ENCODE assay signal across 14 cellular contexts in the genomic region with DNA sequence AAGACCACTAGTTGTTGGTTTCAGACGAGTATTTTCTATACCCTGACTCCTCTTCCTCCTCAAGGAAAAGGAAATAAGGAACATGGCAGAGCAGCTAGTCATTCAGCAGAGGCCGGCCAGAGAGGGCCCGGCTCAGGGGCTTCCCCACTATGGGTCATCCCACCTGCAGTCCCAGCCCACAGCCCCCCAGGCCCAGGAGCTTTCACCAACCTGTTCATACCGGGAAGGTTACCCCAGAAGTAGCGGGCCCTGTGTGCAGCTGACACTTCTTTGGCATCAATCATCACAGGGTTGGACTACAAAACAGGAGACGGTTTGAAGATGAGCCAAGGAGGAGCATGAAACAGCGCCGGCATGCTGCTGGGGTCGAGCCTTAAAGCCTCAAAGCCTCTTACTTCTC.
DNase-seq lines count a peak whose midpoint lies in the region; ATAC-seq and TF ChIP-seq lines count a peak whose summit lies in the region.
"Had no signal": no experiment of that assay in that cellular context is flagged by ENCODE, and none has a peak within 500 bp of the region (broad histone marks: within the 10 kb centered on the region; RNA-seq: fewer than 3 reads in every experiment).

No MANE protein-coding gene starts in this region.

- ATAC-seq in CD8-positive, alpha-beta T cell, result no peak
- ATAC-seq in naive thymus-derived CD8-positive, alpha-beta T cell, result no peak
- no peak for ATAC-seq in HG03025 (IDR thresholded peaks at IDR 0.05; ENCODE audit: low FRiP score, unreplicated experiment)

- peaks cover 92% of the 10 kb centered on the region for H3K36me3 ChIP-seq in CD8-positive, alpha-beta T cell (ENCODE audit: insufficient read depth, low read length)

- CTCF ChIA-PET in CD8-positive, alpha-beta T cell (lab: Charles Lee), result no interaction called here

- H3K9me3 ChIP-seq in CD8-positive, alpha-beta T cell (ENCODE audit: low read length), result no peaks in the 10 kb centered on the region
- H3K9me3 ChIP-seq: BLaER1 treated with 17β-estradiol and CSF1 and Interleukin-3, amounts not matched to agents 10 nM and 100 nM had no signal

- DNase-seq in activated T-cell treated with anti-CD3 and anti-CD28 coated beads, Interleukin-2, amount 50 U/mL, for 24 hours, result no peak
- DNase-seq in activated T-cell treated with anti-CD3 and anti-CD28 coated beads, Interleukin-2, amount 50 U/mL, for 1 hour, result no peak
- DNase-seq in CD8-positive, alpha-beta T cell, result no peak
- DNase-seq in glutamatergic neuron (no peak), GM13976 (ENCODE audit: low spot score) (no peak)
- no peak for DNase-seq in naive thymus-derived CD8-positive, alpha-beta T cell
- DNase-seq: CD4-positive, CD25-positive, alpha-beta regulatory T cell; DMS79 treated with DMSO at 0.1 percent for 48 hours; GF-D8; H9 had no signal

- H3K36me3 Mint-ChIP-seq in activated T-cell treated with anti-CD3 and anti-CD28 coated beads, Interleukin-2, amount 50 U/mL, for 24 hours (ENCODE audit: low read depth), result peaks cover 100% of the 10 kb centered on the region
- H3K36me3 Mint-ChIP-seq in CD8-positive, alpha-beta T cell, result peaks cover 87% of the 10 kb centered on the region
- H3K36me3 Mint-ChIP-seq in glutamatergic neuron (ENCODE audit: unreplicated experiment), result peaks cover 25% of the 10 kb centered on the region
- peaks cover 0 to 97% (median 18%) of the 10 kb centered on the region in 3 donors for H3K36me3 Mint-ChIP-seq in naive thymus-derived CD8-positive, alpha-beta T cell

- H3K9me3 Mint-ChIP-seq in activated T-cell treated with anti-CD3 and anti-CD28 coated beads, Interleukin-2, amount 50 U/mL, for 24 hours, result no peaks in the 10 kb centered on the region
- H3K9me3 Mint-ChIP-seq in CD8-positive, alpha-beta T cell, result no peaks in the 10 kb centered on the region
- peaks cover 3% of the 10 kb centered on the region for H3K9me3 Mint-ChIP-seq in glutamatergic neuron (ENCODE audit: unreplicated experiment)
- no peaks in the 10 kb centered on the region for H3K9me3 Mint-ChIP-seq in naive thymus-derived CD8-positive, alpha-beta T cell
- H3K9me3 Mint-ChIP-seq: H9 had no signal

- no peaks in the 10 kb centered on the region for H3K27me3 ChIP-seq in CD8-positive, alpha-beta T cell (ENCODE audit: insufficient read depth, low read length)
- H3K27me3 ChIP-seq: BLaER1 treated with 17β-estradiol and CSF1 and Interleukin-3, amounts not matched to agents 10 nM and 100 nM had no signal

- H3K4me3 ChIP-seq in CD8-positive, alpha-beta T cell (ENCODE audit: low read depth, low read length), result no peak overlapping the region
- H3K4me3 ChIP-seq: BLaER1 treated with 17β-estradiol and CSF1 and Interleukin-3, amounts not matched to agents 10 nM and 100 nM had no signal

- POLR2A ChIA-PET in CD8-positive, alpha-beta T cell (lab: Charles Lee), result interaction anchor here (1.3 to 1.7 kb wide), 2 partner anchors 10 to 13 kb away, joined by 3 to 8 read pairs; no protein-coding TSS in a partner anchor
- POLR2A ChIA-PET in naive thymus-derived CD8-positive, alpha-beta T cell (lab: Charles Lee), result interaction anchor here (1.3 to 1.5 kb wide), 2 partner anchors 35 to 37 kb away, joined by 4 read pairs; no protein-coding TSS in a partner anchor

- H3K4me3 Mint-ChIP-seq in activated T-cell treated with anti-CD3 and anti-CD28 coated beads, Interleukin-2, amount 50 U/mL, for 24 hours, result no peak overlapping the region
- H3K4me3 Mint-ChIP-seq in CD8-positive, alpha-beta T cell, result no peak overlapping the region
- H3K4me3 Mint-ChIP-seq in glutamatergic neuron (ENCODE audit: unreplicated experiment), result peak overlapping the region; percentile 61
- no peak overlapping the region for H3K4me3 Mint-ChIP-seq in naive thymus-derived CD8-positive, alpha-beta T cell
- H3K4me3 Mint-ChIP-seq: B cell; CD4-positive, CD25-positive, alpha-beta regulatory T cell; H9 had no signal

- no peaks in the 10 kb centered on the region for H3K27me3 Mint-ChIP-seq in activated T-cell treated with anti-CD3 and anti-CD28 coated beads, Interleukin-2, amount 50 U/mL, for 24 hours
- H3K27me3 Mint-ChIP-seq in CD8-positive, alpha-beta T cell (ENCODE audit: low read depth), result no peaks in the 10 kb centered on the region
- H3K27me3 Mint-ChIP-seq in glutamatergic neuron (ENCODE audit: unreplicated experiment), result peaks cover 9% of the 10 kb centered on the region
- H3K27me3 Mint-ChIP-seq in naive thymus-derived CD8-positive, alpha-beta T cell, result no peaks in the 10 kb centered on the region
- H3K27me3 Mint-ChIP-seq: B cell; CD4-positive, CD25-positive, alpha-beta regulatory T cell had no signal

- intact Hi-C loops in CD8-positive, alpha-beta T cell (cut with DNase I, micrococcal nuclease), result no loop called here

- no peak overlapping the region for H3K27ac ChIP-seq in CD8-positive, alpha-beta T cell (ENCODE audit: low read depth, low read length)
- H3K27ac ChIP-seq: BLaER1 treated with 17β-estradiol and CSF1 and Interleukin-3, amounts not matched to agents 10 nM and 100 nM; HL-60 had no signal

- H3K4me1 Mint-ChIP-seq in activated T-cell treated with anti-CD3 and anti-CD28 coated beads, Interleukin-2, amount 50 U/mL, for 24 hours (ENCODE audit: low read depth), result no peaks in the 10 kb centered on the region
- peaks cover 2% of the 10 kb centered on the region for H3K4me1 Mint-ChIP-seq in CD8-positive, alpha-beta T cell (ENCODE audit: low read depth)
- peaks cover 11% of the 10 kb centered on the region for H3K4me1 Mint-ChIP-seq in glutamatergic neuron (ENCODE audit: low read depth, unreplicated experiment)
- H3K4me1 Mint-ChIP-seq in naive thymus-derived CD8-positive, alpha-beta T cell, result peaks cover 1 to 15% (median 11%) of the 10 kb centered on the region in 4 donors
- H3K4me1 Mint-ChIP-seq: B cell, H9 had no signal

- H3K27ac Mint-ChIP-seq in activated T-cell treated with anti-CD3 and anti-CD28 coated beads, Interleukin-2, amount 50 U/mL, for 24 hours, result peak overlapping the region; percentile 55
- peak overlapping the region; percentile 32 for H3K27ac Mint-ChIP-seq in CD8-positive, alpha-beta T cell
- no peak overlapping the region for H3K27ac Mint-ChIP-seq in glutamatergic neuron (ENCODE audit: unreplicated experiment)
- H3K27ac Mint-ChIP-seq in naive thymus-derived CD8-positive, alpha-beta T cell, result peak overlapping the region in 6 of 10 donors; percentile 21 to 80 (median 60)
- H3K27ac Mint-ChIP-seq: B cell had no signal

- H3K4me1 ChIP-seq in CD8-positive, alpha-beta T cell (ENCODE audit: insufficient read depth, low read length), result no peaks in the 10 kb centered on the region

- TF ChIP-seq CTCF in CD8-positive, alpha-beta T cell (IDR thresholded peaks at IDR 0.05), result no peak
- no peak for TF ChIP-seq CTCF in glutamatergic neuron (IDR thresholded peaks at IDR 0.05; ENCODE audit: partially characterized antibody, unreplicated experiment)
- TF ChIP-seq CTCF in GM13976 (IDR thresholded peaks at IDR 0.05; ENCODE audit: borderline replicate concordance, control extremely low read depth, extremely low read depth, insufficient read depth, missing control alignments), result no peak

- in situ Hi-C loops in GM13976 (cut with MboI; ENCODE audit: low sequenced_read_pairs, unreplicated experiment), result no loop called here
